Comparison of ENCODE assay signal across 8 cellular contexts in the genomic region with DNA sequence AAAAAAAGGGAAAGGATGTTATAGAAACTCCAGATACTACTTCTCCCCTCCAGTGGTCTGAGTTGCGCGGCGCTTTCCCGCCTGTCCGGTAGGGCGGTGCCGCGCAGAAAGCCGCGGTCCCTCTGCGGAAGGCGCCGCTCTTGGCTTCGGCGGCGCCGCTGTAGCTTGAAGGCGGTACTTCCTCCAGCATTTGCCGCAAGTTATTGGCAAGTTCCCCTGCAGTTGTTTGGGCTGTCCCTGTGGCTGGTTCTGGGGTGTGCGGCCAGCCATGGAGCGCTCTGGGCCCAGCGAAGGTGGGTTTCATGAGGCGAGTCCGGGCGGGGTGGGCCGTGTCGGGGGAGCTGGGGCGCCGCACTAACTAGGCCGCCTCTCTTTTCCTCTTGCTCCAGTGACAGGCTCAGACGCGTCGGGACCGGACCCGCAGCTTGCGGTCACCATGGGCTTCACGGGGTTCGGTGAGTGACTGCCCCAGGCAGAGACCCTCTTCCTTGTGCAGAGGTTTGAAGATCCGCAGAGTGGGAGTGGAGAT. TPM values are rescaled to one million over a fixed set of nuclear protein-coding genes. Genes with fewer than 3 reads are reported as not detected.
A peak's percentile ranks its signal among the peaks of the same experiment; 100 is the strongest.
DNase-seq lines count a peak whose midpoint lies in the region; ATAC-seq and TF ChIP-seq lines count a peak whose summit lies in the region.
"Not testable (repeated sequence)": the region's sequence is repeated elsewhere in the genome, so short reads cannot be mapped to it uniquely, and the experiment has no call there.

A gene (plus strand): TSS at position 219 of the 529 bp plus-strand sequence. CDS start 50 bp downstream, at position 269.

- ATAC-seq in CD4-positive, alpha-beta T cell (ENCODE audit: poor library complexity): peak; percentile 96
- peak; percentile 99 for ATAC-seq in GM19397 (IDR thresholded peaks at IDR 0.05; ENCODE audit: unreplicated experiment)
- ATAC-seq in HG03571 (IDR thresholded peaks at IDR 0.05; ENCODE audit: unreplicated experiment): peak; percentile 99
- peak; percentile 99 to 100 for ATAC-seq in lower lobe of right lung

- not testable (repeated sequence) for H3K27me3 ChIP-seq in CD4-positive, alpha-beta T cell (ENCODE audit: control insufficient read depth, insufficient read depth, low read length); lower lobe of right lung (ENCODE audit: low read depth)

- H3K9me3 ChIP-seq in CD4-positive, alpha-beta T cell (ENCODE audit: control insufficient read depth, low read length); lower lobe of right lung: not testable (repeated sequence)

- TF ChIP-seq CTCF in CD4-positive, alpha-beta T cell (IDR thresholded peaks at IDR 0.05): peak; percentile 55
- peak; percentile 61 for TF ChIP-seq CTCF in lower lobe of right lung (IDR thresholded peaks at IDR 0.05)

- POLR2A ChIA-PET in CD4-positive, alpha-beta T cell (lab: Charles Lee): interaction anchor here (1.3 to 1.9 kb wide), 2 partner anchors 8 to 29 kb away, joined by 3 to 43 read pairs; a partner anchor contains a TSS
- POLR2A ChIA-PET in activated CD4-positive, alpha-beta memory T cell treated with anti-CD3 and anti-CD28 coated beads for 36 hours (lab: Charles Lee): interaction anchor here (1.7 kb wide), 1 partner anchor 8 kb away, joined by 18 read pairs; a partner anchor contains a TSS

- peak within 1 kb of the TSS; percentile 77 for H3K27ac Mint-ChIP-seq in CD4-positive, alpha-beta T cell
- H3K27ac Mint-ChIP-seq in activated CD4-positive, alpha-beta memory T cell treated with anti-CD3 and anti-CD28 coated beads for 36 hours: peak within 1 kb of the TSS; percentile 51

- peaks cover 24% of the 10 kb centered on the region for H3K36me3 Mint-ChIP-seq in CD4-positive, alpha-beta T cell (ENCODE audit: low read depth)
- H3K36me3 Mint-ChIP-seq in activated CD4-positive, alpha-beta memory T cell treated with anti-CD3 and anti-CD28 coated beads for 36 hours: not testable (repeated sequence)

- H3K27ac ChIP-seq in CD4-positive, alpha-beta T cell (ENCODE audit: low read depth, low read length): not testable (repeated sequence)
- H3K27ac ChIP-seq in lower lobe of right lung: peak within 1 kb of the TSS; percentile 73

- not testable (repeated sequence) for H3K27me3 Mint-ChIP-seq in CD4-positive, alpha-beta T cell; activated CD4-positive, alpha-beta memory T cell treated with anti-CD3 and anti-CD28 coated beads for 36 hours

- intact Hi-C loops in CD4-positive, alpha-beta T cell (cut with DNase I, micrococcal nuclease): loop anchor here (1.0 kb wide), 1 partner anchor 8 kb away; a partner anchor contains a TSS
- intact Hi-C loops in activated CD4-positive, alpha-beta memory T cell treated with anti-CD3 and anti-CD28 coated beads for 36 hours (cut with micrococcal nuclease): loop anchor here (1.0 to 10.0 kb wide), 2 partner anchors 8 to 1134 kb away; a partner anchor contains a TSS
- intact Hi-C loops in lower lobe of right lung (cut with DNase I): not testable (repeated sequence)

- peak; percentile 60 to 79 (median 71) for DNase-seq in CD4-positive, alpha-beta T cell
- DNase-seq in NCI-H82 (lab: John Stamatoyannopoulos, UW) (peak; percentile 86), ecto neural progenitor cell (ENCODE audit: low spot score) (peak; percentile 88), lower lobe of right lung (peak; percentile 92)
- peak; percentile 87 for DNase-seq in activated CD4-positive, alpha-beta memory T cell treated with anti-CD3 and anti-CD28 coated beads for 36 hours
- DNase-seq in stimulated activated CD4-positive, alpha-beta T cell treated with anti-CD3 and anti-CD28 coated beads, TNF-alpha, amount 100 ng/mL, for 24 hours (ENCODE audit: low read depth in 3 of 3): peak; percentile 57 to 78 (median 67)

- CTCF ChIA-PET in CD4-positive, alpha-beta T cell (lab: Charles Lee): interaction anchor here (0.6 to 2.0 kb wide), 17 partner anchors 8 to 1767 kb away, joined by 3 to 43 read pairs (median 4); a partner anchor contains a TSS
- CTCF ChIA-PET in activated CD4-positive, alpha-beta memory T cell treated with anti-CD3 and anti-CD28 coated beads for 36 hours (lab: Charles Lee): interaction anchor here (0.6 to 1.9 kb wide), 4 partner anchors 9 to 814 kb away, joined by 3 to 22 read pairs (median 4); a partner anchor contains a TSS

- peak within 1 kb of the TSS; percentile 89 for H3K4me3 ChIP-seq in lower lobe of right lung

- not testable (repeated sequence) for H3K9me3 Mint-ChIP-seq in CD4-positive, alpha-beta T cell; activated CD4-positive, alpha-beta memory T cell treated with anti-CD3 and anti-CD28 coated beads for 36 hours

- peaks cover 16% of the 10 kb centered on the region for H3K4me1 ChIP-seq in lower lobe of right lung

- peaks cover 33% of the 10 kb centered on the region for H3K36me3 ChIP-seq in lower lobe of right lung

- peak within 1 kb of the TSS; percentile 94 for H3K4me3 Mint-ChIP-seq in CD4-positive, alpha-beta T cell
- peak within 1 kb of the TSS; percentile 97 for H3K4me3 Mint-ChIP-seq in activated CD4-positive, alpha-beta memory T cell treated with anti-CD3 and anti-CD28 coated beads for 36 hours

- peaks cover 18% of the 10 kb centered on the region for H3K4me1 Mint-ChIP-seq in CD4-positive, alpha-beta T cell (ENCODE audit: low read depth)
- peaks cover 10% of the 10 kb centered on the region for H3K4me1 Mint-ChIP-seq in activated CD4-positive, alpha-beta memory T cell treated with anti-CD3 and anti-CD28 coated beads for 36 hours (ENCODE audit: low read depth)

RNA-seq across cellular contexts. Expression of the gene that starts here (rescaled TPM):
- 10 to 100 TPM; 24.5 to 34.6 TPM for total RNA-seq in CD4-positive, alpha-beta T cell
- total RNA-seq in activated CD4-positive, alpha-beta memory T cell treated with anti-CD3 and anti-CD28 coated beads for 36 hours: 10 to 100 TPM; 34.4 to 36.9 TPM
- 29.0 TPM for total RNA-seq in lower lobe of right lung
